In the genomic region with DNA sequence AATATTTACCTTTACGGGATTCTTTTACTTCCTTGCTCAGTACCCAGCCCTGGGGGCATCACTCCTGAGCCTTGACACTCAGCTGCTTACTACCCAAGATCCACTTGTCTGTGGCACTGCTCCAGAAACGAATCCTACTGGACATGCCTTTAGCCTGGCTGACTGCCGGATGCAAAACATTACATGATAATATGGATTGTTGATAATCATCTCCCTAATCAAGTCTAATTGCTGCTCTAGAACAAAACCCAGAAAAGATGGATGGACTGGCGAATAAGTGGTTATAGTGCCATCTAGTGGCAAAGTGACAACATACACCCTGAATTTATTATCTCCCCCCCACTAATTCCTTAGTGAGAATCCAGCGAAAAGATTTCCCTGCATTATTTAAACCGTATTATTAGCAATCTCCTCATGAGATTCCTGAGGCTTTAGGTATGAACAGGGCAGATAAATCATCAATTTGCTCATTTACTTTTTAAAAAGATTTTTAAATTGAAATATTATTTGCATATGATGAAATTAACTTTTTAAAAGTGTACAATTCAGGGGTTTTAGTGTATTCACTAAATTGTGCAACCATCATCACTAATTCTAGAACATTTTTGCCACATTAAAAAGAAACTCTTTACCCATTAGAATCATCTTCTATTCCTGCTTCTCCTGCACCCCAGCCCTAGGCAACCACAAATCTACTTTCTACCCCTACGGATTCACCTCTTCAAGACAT, we compare ENCODE assay signal across 8 cellular contexts.
DNase-seq lines count a peak whose midpoint lies in the region; ATAC-seq and TF ChIP-seq lines count a peak whose summit lies in the region.

No MANE protein-coding gene starts in this region.

- H3K36me3 ChIP-seq in CD8-positive, alpha-beta T cell (ENCODE audit: insufficient read depth, low read length) = no peaks in the 10 kb centered on the region
- H3K36me3 ChIP-seq in heart right ventricle = no peaks in the 10 kb centered on the region

- no peak overlapping the region for H3K4me3 ChIP-seq in CD8-positive, alpha-beta T cell (ENCODE audit: low read depth, low read length)
- no peak overlapping the region for H3K4me3 ChIP-seq in heart right ventricle

- no peak overlapping the region for H3K27ac Mint-ChIP-seq in CD8-positive, alpha-beta T cell
- peak overlapping the region; percentile 9 for H3K27ac Mint-ChIP-seq in activated T-helper 1 cell treated with anti-CD3 and anti-CD28 coated beads, Interleukin-12 subunit alpha, Interleukin-12 subunit beta, Interleukin-2, Interleukin-4 antibody, amounts not matched to agents 30 ng/mL and 10 ng/mL and 1 ng/mL, durations not matched to agents 14 hours and 24 hours and 36 hours

- 20 to 22% methylated on average over 7 of the region's 7 CpGs for WGBS in heart right ventricle, 2 donors

- no peak overlapping the region for H3K4me3 Mint-ChIP-seq in CD8-positive, alpha-beta T cell
- no peak overlapping the region for H3K4me3 Mint-ChIP-seq in activated T-helper 1 cell treated with anti-CD3 and anti-CD28 coated beads, Interleukin-12 subunit alpha, Interleukin-12 subunit beta, Interleukin-2, Interleukin-4 antibody, amounts not matched to agents 30 ng/mL and 10 ng/mL and 1 ng/mL, durations not matched to agents 14 hours and 24 hours and 36 hours

- H3K9me3 Mint-ChIP-seq in CD8-positive, alpha-beta T cell = no peaks in the 10 kb centered on the region
- H3K9me3 Mint-ChIP-seq in activated T-helper 1 cell treated with anti-CD3 and anti-CD28 coated beads, Interleukin-12 subunit alpha, Interleukin-12 subunit beta, Interleukin-2, Interleukin-4 antibody, amounts not matched to agents 30 ng/mL and 10 ng/mL and 1 ng/mL, durations not matched to agents 14 hours and 24 hours and 36 hours = no peaks in the 10 kb centered on the region

- no peaks in the 10 kb centered on the region for H3K9me3 ChIP-seq in CD8-positive, alpha-beta T cell (ENCODE audit: low read length)
- no peaks in the 10 kb centered on the region for H3K9me3 ChIP-seq in heart right ventricle

- no peaks in the 10 kb centered on the region for H3K27me3 Mint-ChIP-seq in CD8-positive, alpha-beta T cell (ENCODE audit: low read depth)
- H3K27me3 Mint-ChIP-seq in activated T-helper 1 cell treated with anti-CD3 and anti-CD28 coated beads, Interleukin-12 subunit alpha, Interleukin-12 subunit beta, Interleukin-2, Interleukin-4 antibody, amounts not matched to agents 30 ng/mL and 10 ng/mL and 1 ng/mL, durations not matched to agents 14 hours and 24 hours and 36 hours (ENCODE audit: insufficient read depth) = peaks cover 6% of the 10 kb centered on the region

- TF ChIP-seq CTCF in CD8-positive, alpha-beta T cell (IDR thresholded peaks at IDR 0.05) = peak; percentile 92
- TF ChIP-seq CTCF in heart right ventricle (IDR thresholded peaks at IDR 0.05) = peak; percentile 57 to 82 (median 78)

- POLR2A ChIA-PET in CD8-positive, alpha-beta T cell (lab: Charles Lee) = no interaction called here

- H3K27ac ChIP-seq in CD8-positive, alpha-beta T cell (ENCODE audit: low read depth, low read length) = no peak overlapping the region
- no peak overlapping the region for H3K27ac ChIP-seq in heart right ventricle

- CTCF ChIA-PET in CD8-positive, alpha-beta T cell (lab: Charles Lee) = interaction anchor here (0.9 to 2.2 kb wide), 11 partner anchors 8 to 965 kb away, joined by 3 to 10 read pairs (median 4); no protein-coding TSS in a partner anchor

- intact Hi-C loops in CD8-positive, alpha-beta T cell (cut with DNase I, micrococcal nuclease) = loop anchor here (1.0 to 10.0 kb wide), 7 partner anchors 62 to 422 kb away; a partner anchor contains a TSS
- intact Hi-C loops in activated T-helper 1 cell treated with anti-CD3 and anti-CD28 coated beads, Interleukin-12 subunit alpha, Interleukin-12 subunit beta, Interleukin-2, Interleukin-4 antibody, amounts not matched to agents 30 ng/mL and 10 ng/mL and 1 ng/mL, durations not matched to agents 14 hours and 24 hours and 36 hours (cut with micrococcal nuclease) = loop anchor here (1.0 to 5.0 kb wide), 8 partner anchors 37 to 272 kb away; a partner anchor contains a TSS
- intact Hi-C loops in heart right ventricle (cut with DNase I) = loop anchor here in 7 of 10 donors (5.0 to 10.0 kb wide), 7 partner anchors 94 to 274 kb away; no protein-coding TSS in a partner anchor
- intact Hi-C loops in sciatic nerve (cut with DNase I) = no loop called here

- DNase-seq in CD8-positive, alpha-beta T cell = peak in 3 of 7 experiments; percentile 6 to 52 (median 13)
- DNase-seq in H4 (ENCODE audit: low spot score) = peak; percentile 70
- peak; percentile 60 for DNase-seq in NCI-H345 (lab: John Stamatoyannopoulos, UW)
- no peak for DNase-seq in activated T-helper 1 cell treated with anti-CD3 and anti-CD28 coated beads, Interleukin-12 subunit alpha, Interleukin-12 subunit beta, Interleukin-2, Interleukin-4 antibody, amounts not matched to agents 30 ng/mL and 10 ng/mL and 1 ng/mL, durations not matched to agents 14 hours and 24 hours and 36 hours (ENCODE audit: low spot score)
- peak in 1 of 2 donors; percentile 5 for DNase-seq in heart right ventricle
- no peak for DNase-seq in sciatic nerve (ENCODE audit: low spot score)
- DNase-seq in stimulated activated CD4-positive, alpha-beta T cell treated with anti-CD3 and anti-CD28 coated beads, Interleukin-12 subunit alpha, Interleukin-12 subunit beta, amount 100 ng/mL, for 4 hours = no peak

- no peaks in the 10 kb centered on the region for H3K36me3 Mint-ChIP-seq in CD8-positive, alpha-beta T cell
- no peaks in the 10 kb centered on the region for H3K36me3 Mint-ChIP-seq in activated T-helper 1 cell treated with anti-CD3 and anti-CD28 coated beads, Interleukin-12 subunit alpha, Interleukin-12 subunit beta, Interleukin-2, Interleukin-4 antibody, amounts not matched to agents 30 ng/mL and 10 ng/mL and 1 ng/mL, durations not matched to agents 14 hours and 24 hours and 36 hours (ENCODE audit: low read depth)

- peaks cover 3% of the 10 kb centered on the region for H3K4me1 ChIP-seq in CD8-positive, alpha-beta T cell (ENCODE audit: insufficient read depth, low read length)
- H3K4me1 ChIP-seq in heart right ventricle = no peaks in the 10 kb centered on the region

- ATAC-seq in CD8-positive, alpha-beta T cell = peak; percentile 56
- peak in 5 of 8 donors; percentile 31 to 70 (median 44) for ATAC-seq in heart right ventricle
- peak; percentile 69 for ATAC-seq in sciatic nerve
- ATAC-seq in GM21528 (IDR thresholded peaks at IDR 0.05; ENCODE audit: low FRiP score, unreplicated experiment) = no peak

- peaks cover 5% of the 10 kb centered on the region for H3K4me1 Mint-ChIP-seq in CD8-positive, alpha-beta T cell (ENCODE audit: low read depth)
- H3K4me1 Mint-ChIP-seq in activated T-helper 1 cell treated with anti-CD3 and anti-CD28 coated beads, Interleukin-12 subunit alpha, Interleukin-12 subunit beta, Interleukin-2, Interleukin-4 antibody, amounts not matched to agents 30 ng/mL and 10 ng/mL and 1 ng/mL, durations not matched to agents 14 hours and 24 hours and 36 hours (ENCODE audit: low read depth) = peaks cover 14% of the 10 kb centered on the region

- H3K27me3 ChIP-seq in CD8-positive, alpha-beta T cell (ENCODE audit: insufficient read depth, low read length) = no peaks in the 10 kb centered on the region
- H3K27me3 ChIP-seq in heart right ventricle = peaks cover 0 to 7% (median 0%) of the 10 kb centered on the region in 7 donors

Comparison
In these comparisons a context has a peak if more than half of its experiments do, and no peak if none do; other contexts are left out.
1. DNase-seq: peak in H4 (single experiment) and NCI-H345 (single experiment); none in activated T-helper 1 cell treated with anti-CD3 and anti-CD28 coated beads, Interleukin-12 subunit alpha, Interleukin-12 subunit beta, Interleukin-2, Interleukin-4 antibody, amounts not matched to agents 30 ng/mL and 10 ng/mL and 1 ng/mL, durations not matched to agents 14 hours and 24 hours and 36 hours (single experiment), sciatic nerve (single experiment) and stimulated activated CD4-positive, alpha-beta T cell treated with anti-CD3 and anti-CD28 coated beads, Interleukin-12 subunit alpha, Interleukin-12 subunit beta, amount 100 ng/mL, for 4 hours (single experiment).